In the genomic region with DNA sequence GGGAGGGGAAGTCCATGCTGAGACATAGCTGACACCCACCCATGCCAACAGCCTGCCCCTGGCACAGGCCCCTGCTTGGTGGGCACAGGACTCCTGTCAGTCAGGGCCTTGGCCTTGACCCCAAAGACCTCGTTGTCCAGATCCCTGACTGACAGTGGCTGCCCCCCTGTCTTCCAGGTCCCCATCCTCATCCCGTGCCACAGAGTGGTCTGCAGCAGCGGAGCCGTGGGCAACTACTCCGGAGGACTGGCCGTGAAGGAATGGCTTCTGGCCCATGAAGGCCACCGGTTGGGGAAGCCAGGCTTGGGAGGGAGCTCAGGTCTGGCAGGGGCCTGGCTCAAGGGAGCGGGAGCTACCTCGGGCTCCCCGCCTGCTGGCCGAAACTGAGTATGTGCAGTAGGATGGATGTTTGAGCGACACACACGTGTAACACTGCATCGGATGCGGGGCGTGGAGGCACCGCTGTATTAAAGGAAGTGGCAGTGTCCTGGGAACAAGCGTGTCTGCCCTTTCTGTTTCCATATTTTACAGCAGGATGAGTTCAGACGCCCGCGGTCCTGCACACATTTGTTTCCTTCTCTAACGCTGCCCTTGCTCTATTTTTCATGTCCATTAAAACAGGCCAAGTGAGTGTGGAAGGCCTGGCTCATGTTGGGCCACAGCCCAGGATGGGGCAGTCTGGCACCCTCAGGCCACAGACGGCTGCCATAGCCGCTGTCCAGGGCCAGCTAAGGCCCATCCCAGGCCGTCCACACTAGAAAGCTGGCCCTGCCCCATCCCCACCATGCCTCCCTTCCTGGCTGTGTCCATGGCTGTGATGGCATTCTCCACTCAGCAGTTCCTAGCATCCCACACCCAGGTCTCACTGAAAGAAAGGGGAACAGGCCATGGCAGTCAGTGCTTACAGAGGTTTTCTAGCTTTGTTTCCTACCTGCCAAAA, we compare ENCODE assay signal across 25 cellular contexts.
A peak's percentile ranks its signal among the peaks of the same experiment; 100 is the strongest.
DNase-seq lines count a peak whose midpoint lies in the region; ATAC-seq, FAIRE-seq and TF ChIP-seq lines count a peak whose summit lies in the region.
"Had no signal": no experiment of that assay in that cellular context is flagged by ENCODE, and none has a peak within 500 bp of the region (broad histone marks: within the 10 kb centered on the region; RNA-seq: fewer than 3 reads in every experiment).

No MANE protein-coding gene starts in this region.

- 0 out of 2 replicates have a peak overlapping the region, but pooled peaks have one; percentile 81 for H2BK15ac ChIP-seq in H1 (ENCODE audit: low read length)

- in situ Hi-C loops in transverse colon (cut with MboI; ENCODE audit: low pct_ligation_motif_present in 1 of 4, low pct_unique_long_range_greater_than_20kb in 1 of 4, low sequenced_read_pairs in 3 of 4) = no loop called here

- TF ChIP-seq EP300 in H1 (IDR thresholded peaks at IDR 0.05; ENCODE audit: borderline replicate concordance in 1 of 2, low read depth in 2 of 2, low read length in 2 of 2) (no peak), transverse colon (IDR thresholded peaks at IDR 0.05; ENCODE audit: low read depth) (no peak)

- H3K23me2 ChIP-seq in H1 (ENCODE audit: low read depth, low read length) = no peaks in the 10 kb centered on the region

- no peak overlapping the region for H3K9ac ChIP-seq in H1 (replicated peaks in 1 of 4; ENCODE audit: extremely low read depth in 1 of 4, low read depth in 3 of 4, low read length in 3 of 4)

- no peak overlapping the region for H3K18ac ChIP-seq in H1 (ENCODE audit: extremely low read depth, low read length)

- H3K56ac ChIP-seq in H1 (replicated peaks; ENCODE audit: insufficient read length, low read depth, low read length) = no peak overlapping the region

- no peak for FAIRE-seq in H1 (lab: Jason Lieb, UNC)
- FAIRE-seq: GM12878, small intestine had no signal

- no peak overlapping the region for H4K5ac ChIP-seq in H1 (ENCODE audit: insufficient read length, low read depth, low read length)

- H4K8ac ChIP-seq in H1 (ENCODE audit: extremely low read depth, insufficient read depth, low read length) = no peak overlapping the region

- H3K4ac ChIP-seq in H1 (replicated peaks; ENCODE audit: insufficient read length, low read depth, low read length) = no peak overlapping the region

- no peak overlapping the region for H3K27ac ChIP-seq in H1 (ENCODE audit: low read depth, low read length)
- H3K27ac ChIP-seq in osteoblast (ENCODE audit: low read depth, low read length) = no peak overlapping the region
- no peak overlapping the region for H3K27ac ChIP-seq in transverse colon
- no peak overlapping the region for H3K27ac ChIP-seq in PC-9
- H3K27ac ChIP-seq: 22Rv1, heart left ventricle, VCaP had no signal

- ATAC-seq in HG02884 (IDR thresholded peaks at IDR 0.05; ENCODE audit: unreplicated experiment) = no peak
- ATAC-seq: GM12878, heart left ventricle, PC-3 had no signal

- CTCF ChIA-PET in H1 (lab: Charles Lee; ENCODE audit: partially characterized antibody) = interaction anchor here (0.6 to 3.0 kb wide), 16 partner anchors 7 to 735 kb away, joined by 3 to 10 read pairs (median 4); no protein-coding TSS in a partner anchor
- CTCF ChIA-PET in GM10248 (lab: Yijun Ruan, JAX) = no interaction called here
- CTCF ChIA-PET in PC-9 (lab: Charles Lee) = interaction anchor here (0.7 kb wide), 1 partner anchor 206 kb away, joined by 5 read pairs; no protein-coding TSS in a partner anchor

- no peaks in the 10 kb centered on the region for H3K9me3 ChIP-seq in H1 (ENCODE audit: insufficient read depth in 2 of 2, low read depth in 1 of 2, low read length in 1 of 2)
- no peaks in the 10 kb centered on the region for H3K9me3 ChIP-seq in osteoblast (ENCODE audit: low read depth, low read length)
- H3K9me3 ChIP-seq in transverse colon = no peaks in the 10 kb centered on the region
- H3K9me3 ChIP-seq in PC-9 (ENCODE audit: insufficient read depth, low read depth) = no peaks in the 10 kb centered on the region
- H3K9me3 ChIP-seq: heart left ventricle had no signal

- no peak overlapping the region for H3K4me3 ChIP-seq in H1 (ENCODE audit: extremely low read depth in 1 of 4, insufficient read depth in 2 of 4, low read depth in 3 of 4, low read length in 4 of 4)
- no peak overlapping the region for H3K4me3 ChIP-seq in osteoblast (ENCODE audit: insufficient read depth, low read length)
- no peak overlapping the region for H3K4me3 ChIP-seq in transverse colon
- H3K4me3 ChIP-seq in PC-9 = no peak overlapping the region
- H3K4me3 ChIP-seq: GM12878, heart left ventricle had no signal

- H2AFZ ChIP-seq in H1 (ENCODE audit: low read length) (no peak overlapping the region), osteoblast (ENCODE audit: low read length) (no peak overlapping the region), PC-9 (no peak overlapping the region)

- H4K91ac ChIP-seq in H1 (replicated peaks; ENCODE audit: insufficient read length, low read length) = no peak overlapping the region

- H3K27me3 ChIP-seq in H1 (replicated peaks in 1 of 4; ENCODE audit: control insufficient read depth in 3 of 4, extremely low read depth in 1 of 4, insufficient read depth in 3 of 4, low read length in 3 of 4) = no peaks in the 10 kb centered on the region
- no peaks in the 10 kb centered on the region for H3K27me3 ChIP-seq in osteoblast (ENCODE audit: insufficient read depth, low read length)
- H3K27me3 ChIP-seq in transverse colon = no peaks in the 10 kb centered on the region
- no peaks in the 10 kb centered on the region for H3K27me3 ChIP-seq in PC-9 (ENCODE audit: insufficient read depth, low read depth)
- H3K27me3 ChIP-seq: heart left ventricle had no signal

- H3K23ac ChIP-seq in H1 (ENCODE audit: insufficient read length) = no peak overlapping the region

- no peak overlapping the region for H2BK20ac ChIP-seq in H1 (ENCODE audit: low read length)

- TF ChIP-seq POLR2A in H1 (IDR thresholded peaks at IDR 0.05; ENCODE audit: control extremely low read depth in 1 of 2, low read depth in 2 of 2, low read length in 2 of 2) (no peak), transverse colon (IDR thresholded peaks at IDR 0.05) (no peak)

- no TSS peak for BruUV-seq in PC-9 (replicated peaks; lab: Mats Ljungman, UMichigan)

- no peaks in the 10 kb centered on the region for H3K79me1 ChIP-seq in H1 (ENCODE audit: low read depth, low read length)

- TF ChIP-seq RAD21 in H1 (IDR thresholded peaks at IDR 0.05 in 1 of 2, conservative IDR thresholded peaks at IDR 0.05 in 1 of 2; ENCODE audit: low read depth in 2 of 2, low read length in 2 of 2) = peak in 1 of 2 experiments; percentile 16; a peak in 1 of 4 replicates

- no peaks in the 10 kb centered on the region for H3K79me2 ChIP-seq in H1 (ENCODE audit: control insufficient read depth in 1 of 2, insufficient read depth in 2 of 2, low read length in 2 of 2)
- H3K79me2 ChIP-seq in osteoblast (ENCODE audit: insufficient read depth, low read length) = no peaks in the 10 kb centered on the region
- no peaks in the 10 kb centered on the region for H3K79me2 ChIP-seq in PC-9 (ENCODE audit: low read depth)

- no peaks in the 10 kb centered on the region for H3K9me2 ChIP-seq in PC-9 (ENCODE audit: insufficient read depth)

- H3K36me3 ChIP-seq in H1 (ENCODE audit: control insufficient read depth in 2 of 4, insufficient read depth in 4 of 4, low read length in 3 of 4) (no peaks in the 10 kb centered on the region), osteoblast (ENCODE audit: insufficient read depth, low read length) (no peaks in the 10 kb centered on the region), transverse colon (no peaks in the 10 kb centered on the region), PC-9 (ENCODE audit: low read depth) (no peaks in the 10 kb centered on the region)

- H4K20me1 ChIP-seq in H1 (replicated peaks in 1 of 2; ENCODE audit: control insufficient read depth in 1 of 2, insufficient read depth in 2 of 2, low read length in 2 of 2) (no peaks in the 10 kb centered on the region), osteoblast (ENCODE audit: insufficient read depth, low read length) (no peaks in the 10 kb centered on the region), PC-9 (ENCODE audit: insufficient read depth) (no peaks in the 10 kb centered on the region)

- H2BK120ac ChIP-seq in H1 (replicated peaks; ENCODE audit: low read depth, low read length) = no peak overlapping the region

- H2BK12ac ChIP-seq in H1 (ENCODE audit: low read depth, low read length) = no peak overlapping the region

- no peak overlapping the region for H3K14ac ChIP-seq in H1 (ENCODE audit: insufficient read length)

- H2AK5ac ChIP-seq in H1 (ENCODE audit: low read depth, low read length) = no peak overlapping the region

- H3K4me2 ChIP-seq in H1 (ENCODE audit: insufficient read depth in 1 of 2, low read depth in 2 of 2, low read length in 2 of 2) = no peak overlapping the region
- no peak overlapping the region for H3K4me2 ChIP-seq in osteoblast (ENCODE audit: insufficient read depth, low read length)
- no peak overlapping the region for H3K4me2 ChIP-seq in PC-9

- intact Hi-C loops in transverse colon (cut with DNase I; ENCODE audit: low total_unique reads) (no loop called here), PC-9 (cut with micrococcal nuclease; ENCODE audit: unreplicated experiment) (no loop called here)

- TF ChIP-seq CTCF in H1 (IDR thresholded peaks at IDR 0.05; ENCODE audit: control extremely low read depth in 1 of 3, insufficient read depth in 1 of 3, low read depth in 1 of 3, low read length in 3 of 3) = peak in 2 of 3 experiments; percentile 2 to 14; a peak in 2 of 4 replicates
- TF ChIP-seq CTCF in osteoblast (IDR thresholded peaks at IDR 0.05; ENCODE audit: extremely low read depth, low read depth, low read length) = no peak
- TF ChIP-seq CTCF in transverse colon (IDR thresholded peaks at IDR 0.05) = no peak
- TF ChIP-seq CTCF in GM10248 (IDR thresholded peaks at IDR 0.05; ENCODE audit: control extremely low read depth, extremely low read depth, low read depth, missing control alignments) = no peak
- TF ChIP-seq CTCF in PC-9 (conservative IDR thresholded peaks at IDR 0.05) = no peak

- POLR2A ChIA-PET in H1 (lab: Charles Lee; ENCODE audit: partially characterized antibody) = no interaction called here
- POLR2A ChIA-PET in GM10248 (lab: Yijun Ruan, JAX) = no interaction called here
- POLR2A ChIA-PET in PC-9 (lab: Charles Lee; ENCODE audit: unreplicated experiment) = no interaction called here

- H2BK5ac ChIP-seq in H1 (ENCODE audit: low read depth, low read length) = no peak overlapping the region

- WGBS in H1 (ENCODE audit: extremely low coverage in 1 of 2, insufficient coverage in 1 of 2, insufficient read length in 1 of 2, insufficient replicate concordance in 2 of 2, low coverage in 1 of 2, low lambda C conversion rate in 2 of 2, missing lambda C conversion rate in 1 of 2), 2 experiments = 93% methylated on average over 20 of the region's 25 CpGs; no CpG with 5 or more reads in 1 of the 2 experiments
- WGBS in transverse colon (ENCODE audit: low coverage in 1 of 2), 2 donors = 94% methylated on average over 3 to 18 of the region's 25 CpGs

- no peaks in the 10 kb centered on the region for H3F3A ChIP-seq in PC-9 (ENCODE audit: insufficient read depth, low read depth)

- no peaks in the 10 kb centered on the region; a peak in 2 of 7 replicates for H3K4me1 ChIP-seq in H1 (replicated peaks in 1 of 4; ENCODE audit: control insufficient read depth in 3 of 4, insufficient read depth in 4 of 4, low read length in 3 of 4)
- H3K4me1 ChIP-seq in osteoblast (ENCODE audit: insufficient read depth, low read length) = no peaks in the 10 kb centered on the region
- no peaks in the 10 kb centered on the region for H3K4me1 ChIP-seq in transverse colon
- no peaks in the 10 kb centered on the region for H3K4me1 ChIP-seq in PC-9 (replicated peaks; ENCODE audit: insufficient read depth)
- H3K4me1 ChIP-seq: heart left ventricle had no signal

- DNase-seq in activated CD8-positive, alpha-beta memory T cell treated with anti-CD3 and anti-CD28 coated beads for 24 hours = peak; percentile 45
- DNase-seq in activated CD8-positive, alpha-beta memory T cell treated with anti-CD3 and anti-CD28 coated beads, Interleukin-2, amount 50 U/mL, for 4 hours = no peak
- peak in 1 of 2 experiments; percentile 41 for DNase-seq in H1 (ENCODE audit: low read depth in 1 of 2, low spot score in 2 of 2)
- DNase-seq in osteoblast (ENCODE audit: insufficient read length, low spot score, missing footprints) = peak; percentile 58
- DNase-seq in transverse colon = peak; percentile 3
- DNase-seq in GM10248 (ENCODE audit: extremely low spot score) = no peak
- DNase-seq in PC-9 = no peak
- DNase-seq: activated CD4-positive, alpha-beta T cell treated with anti-CD3 and anti-CD28 coated beads for 48 hours; activated naive CD4-positive, alpha-beta T cell treated with anti-CD3 and anti-CD28 coated beads, Interleukin-2, amount 10 ng/mL, durations not matched to agents 7 days and 5 days; effector memory CD4-positive, alpha-beta T cell; foreskin fibroblast; IMR-90; mesenchymal stem cell; NCI-H1105 treated with DMSO at 0.1 percent for 48 hours; NCI-H1930; NCI-H526; NK-92 treated with Interleukin-12 subunit alpha and Interleukin-12 subunit beta, amount 100 ng/mL, for 24 hours; PC-3; SHP77; small intestine had no signal

Comparison
In these comparisons a context has a peak if more than half of its experiments do, and no peak if none do; other contexts are left out.
1. DNase-seq: peak in activated CD8-positive, alpha-beta memory T cell treated with anti-CD3 and anti-CD28 coated beads for 24 hours (single experiment), osteoblast (single experiment) and transverse colon (single experiment); none in activated CD8-positive, alpha-beta memory T cell treated with anti-CD3 and anti-CD28 coated beads, Interleukin-2, amount 50 U/mL, for 4 hours (single experiment), GM10248 (single experiment) and PC-9 (0 of 2).
2. CTCF ChIP-seq: peak in H1 (2 of 3); none in osteoblast (single experiment), transverse colon (0 of 5), GM10248 (single experiment) and PC-9 (single experiment).